ENCODE assay signal across 20 cellular contexts in the genomic region with DNA sequence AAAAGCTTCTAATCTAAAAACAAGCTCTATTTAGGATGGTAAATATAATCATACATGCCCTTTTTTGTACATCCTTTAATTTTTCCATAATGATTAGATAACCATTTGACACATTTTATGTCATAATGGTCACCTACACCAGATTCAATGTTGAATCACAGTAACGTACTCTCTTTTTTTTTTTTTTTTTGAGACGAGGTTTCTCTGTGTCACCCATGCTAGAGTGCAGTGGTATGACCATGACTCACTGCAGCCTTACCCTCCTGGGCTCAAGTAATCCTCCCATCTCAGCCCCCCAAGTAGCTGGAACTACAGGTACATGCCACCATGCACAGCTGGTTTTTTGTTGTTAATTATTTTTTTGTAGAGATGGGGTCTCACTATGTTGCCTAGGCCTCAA.
"Had no signal": no experiment of that assay in that cellular context is flagged by ENCODE, and none has a peak within 500 bp of the region (broad histone marks: within the 10 kb centered on the region; RNA-seq: fewer than 3 reads in every experiment).

No MANE protein-coding gene starts in this region.

- ATAC-seq: esophagus mucosa; gastrocnemius medialis; left cardiac atrium; left ventricle myocardium superior; pancreas; sciatic nerve; stimulated activated naive B cell treated with anti-CD40 and anti-IgM and Interleukin-4, amounts not matched to agents 10 μg/mL and 1 μg/mL and 100 μg/mL, for 72 hours; stimulated activated naive CD8-positive, alpha-beta T cell treated with anti-CD3 and anti-CD28 coated beads, Interleukin-15, amount 100 ng/mL, for 72 hours; upper lobe of right lung had no signal

- FAIRE-seq: keratinocyte had no signal

- DNase-seq: colonic mucosa; dorsolateral prefrontal cortex; effector CD8-positive, alpha-beta T cell; gastrocnemius medialis; glutamatergic neuron; left cardiac atrium; left ventricle myocardium superior; mesendoderm; naive B cell; occipital lobe; pancreas; stimulated activated CD4-positive, alpha-beta T cell treated with anti-CD3 and anti-CD28 coated beads, Interleukin-2, amount 100 ng/mL, for 24 hours; stimulated activated CD4-positive, alpha-beta T cell treated with anti-CD3 and anti-CD28 coated beads, Interleukin-4, amount 100 ng/mL, for 4 hours; stimulated activated naive B cell treated with anti-CD40 and anti-IgM and Interleukin-4, amounts not matched to agents 10 μg/mL and 1 μg/mL and 100 μg/mL, for 72 hours; stimulated activated naive CD8-positive, alpha-beta T cell treated with anti-CD3 and anti-CD28 coated beads, Interleukin-15, amount 100 ng/mL, for 72 hours; testis; upper lobe of right lung had no signal
